ENCODE assay signal across 8 cellular contexts in genomic region chr1:77978293-77978968, GRCh38. TPM values are rescaled to one million over a fixed set of nuclear protein-coding genes. Genes with fewer than 3 reads are reported as not detected.
DNase-seq lines count a peak whose midpoint lies in the region; ATAC-seq and TF ChIP-seq lines count a peak whose summit lies in the region.

No MANE protein-coding gene starts in this region.

- 0% methylated on average over 34 of the region's 34 CpGs for WGBS in sigmoid colon, 2 donors

- in situ Hi-C loops in GM13977 (cut with MboI; ENCODE audit: low pct_unique_long_range_greater_than_20kb, low sequenced_read_pairs, unreplicated experiment) = no loop called here

- H3K4me1 ChIP-seq in sigmoid colon = peaks cover 0 to 48% (median 48%) of the 10 kb centered on the region in 4 donors

- TF ChIP-seq EP300 in sigmoid colon (IDR thresholded peaks at IDR 0.05) = no peak

- H3K36me3 ChIP-seq in sigmoid colon = no peaks in the 10 kb centered on the region

- DNase-seq in GM13977 (ENCODE audit: low spot score) (peak; percentile 79), NCI-H1436 (lab: John Stamatoyannopoulos, UW) (peak; percentile 91), SW480 (ENCODE audit: low spot score) (peak; percentile 94), amniotic stem cell (lab: John Stamatoyannopoulos, UW) (peak; percentile 91), iPS DF 19.7 (ENCODE audit: low read depth, low spot score) (peak; percentile 59), sigmoid colon (peak; percentile 89), 8988T (no peak)

- peak overlapping the region; percentile 63 to 85 (median 82) for H3K4me3 ChIP-seq in sigmoid colon

- H3K27ac ChIP-seq in sigmoid colon = peak overlapping the region; percentile 91 to 99 (median 97)

- TF ChIP-seq CTCF in GM13977 (IDR thresholded peaks at IDR 0.05; ENCODE audit: extremely low read depth, insufficient read depth, missing control alignments) = no peak
- TF ChIP-seq CTCF in sigmoid colon (IDR thresholded peaks at IDR 0.05) = no peak

- H3K27me3 ChIP-seq in sigmoid colon = no peaks in the 10 kb centered on the region

- peak; percentile 70 for ATAC-seq in HG02840 (IDR thresholded peaks at IDR 0.05; ENCODE audit: low FRiP score, unreplicated experiment)

- no peaks in the 10 kb centered on the region for H3K9me3 ChIP-seq in sigmoid colon

- TF ChIP-seq POLR2A in sigmoid colon (IDR thresholded peaks at IDR 0.05) = peak; percentile 25 to 27

- intact Hi-C loops in sigmoid colon (cut with DNase I) = loop anchor here (2.0 to 10.0 kb wide), 4 partner anchors 136 to 394 kb away; partner anchors contain the start of gene ZZZ3

RNA-seq across cellular contexts. Expression of gene FUBP1, which starts 0.4 kb away (rescaled TPM):
- 10 to 100 TPM; 60.6 to 79.2 (median 71.3) TPM for total RNA-seq in sigmoid colon
- polyA plus RNA-seq in sigmoid colon = 10 to 100 TPM; 20.8 to 60.4 (median 22.8) TPM

RNA-seq across cellular contexts. Expression of gene DNAJB4, which starts 26.3 kb away (rescaled TPM):
- 10 to 100 TPM; 29.6 to 41.7 (median 37.4) TPM for total RNA-seq in sigmoid colon
- polyA plus RNA-seq in sigmoid colon = 10 to 100 TPM in 2 of 3 donors, 1 to 10 TPM in 1; 7.8 to 16.2 (median 16.0) TPM
